1 cellular context compared by ENCODE assay signal in the genomic region with DNA sequence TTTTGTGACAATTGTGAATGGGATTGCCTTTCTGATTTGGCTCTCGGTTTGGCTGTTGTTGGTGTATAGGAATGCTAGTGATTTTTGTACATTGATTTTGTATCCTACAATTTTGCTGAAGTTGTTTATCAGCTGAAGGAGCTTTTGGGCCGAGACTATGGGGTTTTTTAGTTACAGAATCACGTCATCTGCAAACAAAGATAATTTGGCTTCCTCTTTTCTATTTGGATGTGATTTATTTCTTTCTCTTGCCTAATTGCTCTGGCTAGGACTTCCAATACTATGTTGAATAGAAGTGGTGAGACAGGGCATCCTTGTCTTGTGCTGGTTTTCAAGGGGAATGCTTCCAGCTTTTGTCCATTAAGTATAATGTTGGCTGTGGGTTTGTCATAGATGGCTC. TPM values are rescaled to one million over a fixed set of nuclear protein-coding genes. Genes with fewer than 3 reads are reported as not detected.
"Had no signal": no experiment of that assay in that cellular context is flagged by ENCODE, and none has a peak within 500 bp of the region (broad histone marks: within the 10 kb centered on the region; RNA-seq: fewer than 3 reads in every experiment).

No MANE protein-coding gene starts in this region.

RNA-seq across cellular contexts. Expression of a gene that starts 44.2 kb away (rescaled TPM):
- total RNA-seq: ascending aorta had no signal
